21 cellular contexts compared by ENCODE assay signal in genomic region chr7:99204078-99204477, GRCh38. TPM values are rescaled to one million over a fixed set of nuclear protein-coding genes. Genes with fewer than 3 reads are reported as not detected.
DNase-seq lines count a peak whose midpoint lies in the region; ATAC-seq and TF ChIP-seq lines count a peak whose summit lies in the region.
"Had no signal": no experiment of that assay in that cellular context is flagged by ENCODE, and none has a peak within 500 bp of the region (broad histone marks: within the 10 kb centered on the region; RNA-seq: fewer than 3 reads in every experiment).

No MANE protein-coding gene starts in this region.

- DNase-seq in GM23248 (peak; percentile 18), M059J (ENCODE audit: low read depth) (peak; percentile 37), WTC11 (ENCODE audit: low spot score) (no peak), posterior vena cava (ENCODE audit: low spot score) (peak; percentile 17), Peyer's patch (no peak), NCI-H1436 (lab: John Stamatoyannopoulos, UW) (no peak), immature natural killer cell (no peak)
- DNase-seq: ACHN; BE2C; C1 segment of cervical spinal cord; CD4-positive, CD25-positive, alpha-beta regulatory T cell; CD8-positive, alpha-beta memory T cell; COR-L47; DMS 273 treated with DMSO at 0.1 percent for 48 hours; DMS53; DND-41; EL; GOT3; H7 had no signal

- H3F3A ChIP-seq in GM23248 (ENCODE audit: insufficient read depth) = peaks cover 15% of the 10 kb centered on the region

- H3K36me3 ChIP-seq in GM23248 (ENCODE audit: low read depth) (no peaks in the 10 kb centered on the region), Peyer's patch (no peaks in the 10 kb centered on the region)
- H3K36me3 ChIP-seq: BE2C had no signal

- ATAC-seq in WTC11 (no peak), GM18502 (IDR thresholded peaks at IDR 0.05; ENCODE audit: poor library complexity, unreplicated experiment) (no peak)
- ATAC-seq: HCT116 had no signal

- TF ChIP-seq CTCF in WTC11 (IDR thresholded peaks at IDR 0.05) (no peak), Peyer's patch (IDR thresholded peaks at IDR 0.05) (no peak)

- peaks cover 22% of the 10 kb centered on the region for H3K9me3 Mint-ChIP-seq in WTC11
- peaks cover 0 to 13% (median 7%) of the 10 kb centered on the region in 6 donors for H3K9me3 Mint-ChIP-seq in immature natural killer cell

- H3K36me3 Mint-ChIP-seq in WTC11 (peaks cover 7% of the 10 kb centered on the region), immature natural killer cell (peaks cover 4 to 5% (median 4%) of the 10 kb centered on the region in 3 donors)
- H3K36me3 Mint-ChIP-seq: CD4-positive, CD25-positive, alpha-beta regulatory T cell had no signal

- no peaks in the 10 kb centered on the region for H3K79me2 ChIP-seq in GM23248 (ENCODE audit: insufficient read depth)

- no peak overlapping the region for H3K9ac ChIP-seq in GM23248

- no peak overlapping the region for H2AFZ ChIP-seq in GM23248

- no peaks in the 10 kb centered on the region for H4K20me1 ChIP-seq in GM23248 (ENCODE audit: insufficient read depth)

- H3K9me3 ChIP-seq in GM23248 (ENCODE audit: low read depth) (no peaks in the 10 kb centered on the region), Peyer's patch (peaks cover 0 to 11% (median 0%) of the 10 kb centered on the region in 4 donors)
- H3K9me3 ChIP-seq: BE2C had no signal

- in situ Hi-C loops in GM23248 (cut with MboI) = no loop called here

- 0 out of 2 replicates have a peak, but pooled peaks cover 3% of the 10 kb centered on the region for H3K27me3 Mint-ChIP-seq in WTC11 (ENCODE audit: low read depth)
- peaks cover 0 to 9% (median 4%) of the 10 kb centered on the region in 3 donors for H3K27me3 Mint-ChIP-seq in immature natural killer cell (ENCODE audit: low read depth in 3 of 3)

- no peaks in the 10 kb centered on the region for H3K9me2 ChIP-seq in GM23248 (ENCODE audit: insufficient read depth)

- H3K4me2 ChIP-seq in GM23248 (ENCODE audit: unreplicated experiment) = no peak overlapping the region

- no peak for TF ChIP-seq POLR2A in Peyer's patch (IDR thresholded peaks at IDR 0.05)

- H3K27ac ChIP-seq in GM23248 = no peak overlapping the region
- H3K27ac ChIP-seq in Peyer's patch = no peak overlapping the region

- no peak overlapping the region for H3K4me3 ChIP-seq in GM23248
- H3K4me3 ChIP-seq in Peyer's patch = no peak overlapping the region

- H3K4me3 Mint-ChIP-seq in WTC11 = no peak overlapping the region
- no peak overlapping the region for H3K4me3 Mint-ChIP-seq in immature natural killer cell
- H3K4me3 Mint-ChIP-seq: CD4-positive, CD25-positive, alpha-beta regulatory T cell; CD8-positive, alpha-beta memory T cell had no signal

- 74 to 79% methylated on average over 3 of the region's 3 CpGs for WGBS in GM23248 (ENCODE audit: low coverage in 1 of 2, low lambda C conversion rate in 2 of 2, missing lambda C conversion rate in 2 of 2), 2 experiments

- CTCF ChIA-PET in WTC11 (lab: Charles Lee) = no interaction called here

- H3K4me1 ChIP-seq in GM23248 (ENCODE audit: insufficient read depth) (peaks cover 13% of the 10 kb centered on the region), Peyer's patch (peaks cover 0 to 4% (median 0%) of the 10 kb centered on the region in 4 donors)
- H3K4me1 ChIP-seq: BE2C had no signal

- H3K27me3 ChIP-seq in GM23248 (replicated peaks; ENCODE audit: insufficient read depth) (no peaks in the 10 kb centered on the region), Peyer's patch (no peaks in the 10 kb centered on the region)
- H3K27me3 ChIP-seq: BE2C had no signal

- H3K27ac Mint-ChIP-seq in WTC11 = no peak overlapping the region
- no peak overlapping the region for H3K27ac Mint-ChIP-seq in immature natural killer cell
- H3K27ac Mint-ChIP-seq: CD4-positive, CD25-positive, alpha-beta regulatory T cell; CD8-positive, alpha-beta memory T cell had no signal

- no peaks in the 10 kb centered on the region for H3K4me1 Mint-ChIP-seq in WTC11
- H3K4me1 Mint-ChIP-seq in immature natural killer cell = no peaks in the 10 kb centered on the region
- H3K4me1 Mint-ChIP-seq: CD4-positive, CD25-positive, alpha-beta regulatory T cell; CD8-positive, alpha-beta memory T cell had no signal

- POLR2A ChIA-PET in WTC11 (lab: Charles Lee) = no interaction called here

- intact Hi-C loops in posterior vena cava (cut with DNase I) = no loop called here

TF ChIP-seq in WTC11, 78 proteins besides CTCF, POLR2A, EP300 and RAD21:
- TF ChIP-seq ZNF121 (CRISPR knock-in tag; IDR thresholded peaks at IDR 0.05) (peak; percentile 38; the same call in 1 of the 2 replicates), NR1H2 (CRISPR knock-in tag; IDR thresholded peaks at IDR 0.05) (no peak), TEAD1 (CRISPR knock-in tag; IDR thresholded peaks at IDR 0.05) (no peak)
- TF ChIP-seq, protein P1, sequence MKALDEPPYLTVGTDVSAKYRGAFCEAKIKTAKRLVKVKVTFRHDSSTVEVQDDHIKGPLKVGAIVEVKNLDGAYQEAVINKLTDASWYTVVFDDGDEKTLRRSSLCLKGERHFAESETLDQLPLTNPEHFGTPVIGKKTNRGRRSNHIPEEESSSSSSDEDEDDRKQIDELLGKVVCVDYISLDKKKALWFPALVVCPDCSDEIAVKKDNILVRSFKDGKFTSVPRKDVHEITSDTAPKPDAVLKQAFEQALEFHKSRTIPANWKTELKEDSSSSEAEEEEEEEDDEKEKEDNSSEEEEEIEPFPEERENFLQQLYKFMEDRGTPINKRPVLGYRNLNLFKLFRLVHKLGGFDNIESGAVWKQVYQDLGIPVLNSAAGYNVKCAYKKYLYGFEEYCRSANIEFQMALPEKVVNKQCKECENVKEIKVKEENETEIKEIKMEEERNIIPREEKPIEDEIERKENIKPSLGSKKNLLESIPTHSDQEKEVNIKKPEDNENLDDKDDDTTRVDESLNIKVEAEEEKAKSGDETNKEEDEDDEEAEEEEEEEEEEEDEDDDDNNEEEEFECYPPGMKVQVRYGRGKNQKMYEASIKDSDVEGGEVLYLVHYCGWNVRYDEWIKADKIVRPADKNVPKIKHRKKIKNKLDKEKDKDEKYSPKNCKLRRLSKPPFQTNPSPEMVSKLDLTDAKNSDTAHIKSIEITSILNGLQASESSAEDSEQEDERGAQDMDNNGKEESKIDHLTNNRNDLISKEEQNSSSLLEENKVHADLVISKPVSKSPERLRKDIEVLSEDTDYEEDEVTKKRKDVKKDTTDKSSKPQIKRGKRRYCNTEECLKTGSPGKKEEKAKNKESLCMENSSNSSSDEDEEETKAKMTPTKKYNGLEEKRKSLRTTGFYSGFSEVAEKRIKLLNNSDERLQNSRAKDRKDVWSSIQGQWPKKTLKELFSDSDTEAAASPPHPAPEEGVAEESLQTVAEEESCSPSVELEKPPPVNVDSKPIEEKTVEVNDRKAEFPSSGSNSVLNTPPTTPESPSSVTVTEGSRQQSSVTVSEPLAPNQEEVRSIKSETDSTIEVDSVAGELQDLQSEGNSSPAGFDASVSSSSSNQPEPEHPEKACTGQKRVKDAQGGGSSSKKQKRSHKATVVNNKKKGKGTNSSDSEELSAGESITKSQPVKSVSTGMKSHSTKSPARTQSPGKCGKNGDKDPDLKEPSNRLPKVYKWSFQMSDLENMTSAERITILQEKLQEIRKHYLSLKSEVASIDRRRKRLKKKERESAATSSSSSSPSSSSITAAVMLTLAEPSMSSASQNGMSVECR (CRISPR knock-in tag; IDR thresholded peaks at IDR 0.05; ENCODE audit: borderline replicate concordance) = no peak
- TF ChIP-seq, protein P2, sequence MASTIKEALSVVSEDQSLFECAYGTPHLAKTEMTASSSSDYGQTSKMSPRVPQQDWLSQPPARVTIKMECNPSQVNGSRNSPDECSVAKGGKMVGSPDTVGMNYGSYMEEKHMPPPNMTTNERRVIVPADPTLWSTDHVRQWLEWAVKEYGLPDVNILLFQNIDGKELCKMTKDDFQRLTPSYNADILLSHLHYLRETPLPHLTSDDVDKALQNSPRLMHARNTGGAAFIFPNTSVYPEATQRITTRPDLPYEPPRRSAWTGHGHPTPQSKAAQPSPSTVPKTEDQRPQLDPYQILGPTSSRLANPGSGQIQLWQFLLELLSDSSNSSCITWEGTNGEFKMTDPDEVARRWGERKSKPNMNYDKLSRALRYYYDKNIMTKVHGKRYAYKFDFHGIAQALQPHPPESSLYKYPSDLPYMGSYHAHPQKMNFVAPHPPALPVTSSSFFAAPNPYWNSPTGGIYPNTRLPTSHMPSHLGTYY (CRISPR knock-in tag; IDR thresholded peaks at IDR 0.05) = no peak

RNA-seq across cellular contexts. Expression of gene KPNA7, which starts 3.8 kb away (rescaled TPM):
- total RNA-seq in GM23248 (2014; rRNA removed; shearing (Covaris generic)) = 0.63 TPM in 1 of 2 replicates, not detected in the other
- not detected in 2 replicates for polyA plus RNA-seq in GM23248 (2016; fragmentation: Nextera tagmentation; extraction: Ambion mirVana)
- not detected in 2 replicates for total RNA-seq in M059J (2014; rRNA removed; shearing (Covaris generic))
- total RNA-seq in WTC11 (2021) = not detected in 3 replicates
- total RNA-seq in posterior vena cava = not detected
- 1 to 10 TPM in 1 of 4 donors, not detected in 3; 1.4 TPM for total RNA-seq in Peyer's patch
- not detected for polyA plus RNA-seq in immature natural killer cell
- total RNA-seq: CD4-positive, CD25-positive, alpha-beta regulatory T cell; CD8-positive, alpha-beta memory T cell; H7 had no signal
- polyA plus RNA-seq: CD4-positive, CD25-positive, alpha-beta regulatory T cell; CD8-positive, alpha-beta memory T cell had no signal

Comparison
In these comparisons a context has a peak if more than half of its experiments do, and no peak if none do; other contexts are left out.
1. DNase-seq: peak in GM23248 (single experiment), M059J (single experiment) and posterior vena cava (single experiment); none in WTC11 (single experiment), Peyer's patch (0 of 3), NCI-H1436 (single experiment) and immature natural killer cell (0 of 3).